ENCODE assay signal across 29 cellular contexts in the genomic region with DNA sequence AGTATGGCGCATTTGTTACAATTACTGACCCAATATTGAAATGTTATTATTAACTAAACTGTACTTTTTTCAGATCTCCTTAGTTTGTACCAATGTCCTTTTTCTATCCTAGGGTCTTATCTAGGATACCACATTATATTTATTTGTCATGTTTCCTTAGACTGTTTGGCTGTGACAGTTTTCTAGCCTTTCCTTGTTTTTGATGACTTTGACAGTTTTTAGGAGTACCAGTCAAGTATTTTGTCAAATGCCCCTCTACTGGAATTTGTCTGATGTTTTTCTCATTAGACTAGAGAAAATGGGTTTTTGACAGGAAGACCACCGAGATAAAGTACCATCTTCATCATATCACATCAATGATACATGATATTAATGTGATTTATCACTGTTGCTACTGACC. TPM values are rescaled to one million over a fixed set of nuclear protein-coding genes. Genes with fewer than 3 reads are reported as not detected.
"Had no signal": no experiment of that assay in that cellular context is flagged by ENCODE, and none has a peak within 500 bp of the region (broad histone marks: within the 10 kb centered on the region; RNA-seq: fewer than 3 reads in every experiment).

No MANE protein-coding gene starts in this region.

- DNase-seq: islet precursor cell; left ventricle myocardium inferior; mesendoderm; naive B cell; natural killer cell; nephron progenitor cell; occipital lobe; ovary; retina; right cardiac atrium; sigmoid colon; small intestine; spleen; stimulated activated CD4-positive, alpha-beta T cell treated with anti-CD3 and anti-CD28 coated beads, Interleukin-4, amount 100 ng/mL, for 24 hours; stimulated activated naive CD4-positive, alpha-beta T cell treated with Interleukin-2 at 50 U/mL for 16 hours; stimulated activated naive CD8-positive, alpha-beta T cell treated with anti-CD3 and anti-CD28 coated beads, Interleukin-15, amount 100 ng/mL, for 72 hours; substantia nigra had no signal

- H3K9me3 ChIP-seq: neutrophil, ovary, sigmoid colon, vagina had no signal

- H3K4me3 Mint-ChIP-seq: mesothelial cell of epicardium; naive B cell; natural killer cell; nephron progenitor cell; neural progenitor cell; stimulated activated effector memory CD8-positive, alpha-beta T cell treated with anti-CD3 and anti-CD28 coated beads, Interleukin-12 subunit alpha, Interleukin-12 subunit beta, amount 100 ng/mL, for 72 hours; stimulated activated naive CD8-positive, alpha-beta T cell treated with anti-CD3 and anti-CD28 coated beads, Interleukin-15, amount 100 ng/mL, for 72 hours; type B pancreatic cell had no signal

- H3K36me3 ChIP-seq: ovary had no signal

- FAIRE-seq: small intestine had no signal

- H3K27ac Mint-ChIP-seq: mesothelial cell of epicardium; natural killer cell; neural progenitor cell; progenitor cell of endocrine pancreas; stimulated activated effector memory CD8-positive, alpha-beta T cell treated with anti-CD3 and anti-CD28 coated beads, Interleukin-12 subunit alpha, Interleukin-12 subunit beta, amount 100 ng/mL, for 72 hours; stimulated activated naive CD8-positive, alpha-beta T cell treated with anti-CD3 and anti-CD28 coated beads, Interleukin-15, amount 100 ng/mL, for 72 hours; type B pancreatic cell had no signal

- H3K9ac ChIP-seq: neural progenitor cell had no signal

- H3K9me3 Mint-ChIP-seq: neural progenitor cell; stimulated activated effector memory CD8-positive, alpha-beta T cell treated with anti-CD3 and anti-CD28 coated beads, Interleukin-12 subunit alpha, Interleukin-12 subunit beta, amount 100 ng/mL, for 72 hours; stimulated activated naive CD8-positive, alpha-beta T cell treated with anti-CD3 and anti-CD28 coated beads, Interleukin-15, amount 100 ng/mL, for 72 hours had no signal

- H3K27ac ChIP-seq: left ventricle myocardium inferior, neural progenitor cell, neutrophil, ovary, sigmoid colon, spleen, tibial nerve, vagina had no signal

- H3K4me1 ChIP-seq: neural progenitor cell, sigmoid colon, spleen, tibial nerve, vagina had no signal

- H3K27me3 ChIP-seq: neural progenitor cell, neutrophil, ovary, sigmoid colon, spleen, tibial nerve, vagina had no signal

- H3K27me3 Mint-ChIP-seq: naive B cell; progenitor cell of endocrine pancreas; stimulated activated naive CD8-positive, alpha-beta T cell treated with anti-CD3 and anti-CD28 coated beads, Interleukin-15, amount 100 ng/mL, for 72 hours; type B pancreatic cell had no signal

- H3K4me3 ChIP-seq: left ventricle myocardium inferior, lung, neural progenitor cell, ovary, sigmoid colon, spleen, tibial nerve, vagina had no signal

- H2AFZ ChIP-seq: neural progenitor cell had no signal

- ATAC-seq: natural killer cell; right cardiac atrium; stimulated activated effector memory CD8-positive, alpha-beta T cell treated with anti-CD3 and anti-CD28 coated beads, Interleukin-12 subunit alpha, Interleukin-12 subunit beta, amount 100 ng/mL, for 72 hours; stimulated activated naive CD8-positive, alpha-beta T cell treated with anti-CD3 and anti-CD28 coated beads, Interleukin-15, amount 100 ng/mL, for 72 hours had no signal

- H3K4me1 Mint-ChIP-seq: mesothelial cell of epicardium; nephron progenitor cell; neural progenitor cell; stimulated activated effector memory CD8-positive, alpha-beta T cell treated with anti-CD3 and anti-CD28 coated beads, Interleukin-12 subunit alpha, Interleukin-12 subunit beta, amount 100 ng/mL, for 72 hours; stimulated activated naive CD8-positive, alpha-beta T cell treated with anti-CD3 and anti-CD28 coated beads, Interleukin-15, amount 100 ng/mL, for 72 hours had no signal

- H3K4me2 ChIP-seq: neural progenitor cell had no signal

RNA-seq across cellular contexts. Expression of gene PRDM13, which starts 52.7 kb away (rescaled TPM):
- total RNA-seq: left ventricle myocardium inferior, lung, mesothelial cell of epicardium, natural killer cell, occipital lobe, ovary, progenitor cell of endocrine pancreas, pulmonary artery endothelial cell, right cardiac atrium, sigmoid colon, spleen, temporal lobe, tibial nerve, urinary bladder, vagina had no signal
- polyA plus RNA-seq: lung, right cardiac atrium, sigmoid colon, small intestine, urinary bladder had no signal
